Comparison of ENCODE assay signal across 1 cellular context in the genomic region with DNA sequence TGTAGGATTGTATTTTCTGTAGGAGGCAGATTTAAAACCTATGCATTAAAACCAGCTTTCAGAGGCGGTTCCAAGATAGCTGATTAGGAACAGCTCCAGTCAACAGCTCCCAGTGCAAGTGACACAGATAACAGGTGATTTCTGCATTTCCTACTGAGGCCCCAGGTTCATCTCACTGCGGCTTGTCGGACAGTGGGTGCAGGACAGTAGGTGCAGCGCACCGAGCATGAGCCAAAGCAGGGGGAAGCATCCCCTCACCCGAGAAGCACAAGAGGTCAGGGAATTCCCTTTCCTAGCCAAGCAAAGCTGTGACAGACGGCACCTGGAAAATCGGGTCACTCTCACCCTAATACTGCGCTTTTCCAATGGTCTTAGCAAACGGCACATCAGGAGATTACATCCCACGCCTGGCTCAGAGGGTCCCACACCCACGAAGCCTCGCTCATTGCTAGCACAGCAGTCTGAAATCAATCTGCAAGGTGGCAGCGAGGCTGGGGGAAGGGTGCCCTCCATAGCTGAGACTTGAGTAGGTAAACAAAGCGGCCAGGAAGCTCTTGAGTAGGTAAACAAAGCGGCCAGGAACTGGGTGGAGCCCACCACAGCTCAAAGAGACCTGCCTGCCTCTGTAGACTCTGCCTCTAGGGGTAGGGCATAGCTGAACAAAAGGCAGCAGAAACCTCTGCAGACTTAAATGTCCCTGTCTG.
A peak's percentile ranks its signal among the peaks of the same experiment; 100 is the strongest.
TF ChIP-seq lines count a peak whose summit lies in the region.

No MANE protein-coding gene starts in this region.

TF ChIP-seq in H1, 55 proteins besides CTCF, POLR2A, EP300 and RAD21:
- TF ChIP-seq ASH2L (IDR thresholded peaks at IDR 0.05; ENCODE audit: low read length) (peak; percentile 85), SP1 (IDR thresholded peaks at IDR 0.05; ENCODE audit: low read depth, low read length) (0 out of 2 replicates have a peak, but pooled peaks have one; percentile 33), RBBP5 (IDR thresholded peaks at IDR 0.05; ENCODE audit: borderline replicate concordance, low read depth, low read length) (0 out of 2 replicates have a peak, but pooled peaks have one; percentile 78)
